In genomic region chr1:6579374-6580118, GRCh38 we compare ENCODE assay signal across 1 cellular context.
TF ChIP-seq lines count a peak whose summit lies in the region.

ZBTB48 (plus strand) TSS chr1:6579994; CDS start chr1:6580610, 616 bp downstream.

TF ChIP-seq in HepG2, 621 proteins besides CTCF, POLR2A, EP300 and RAD21 (continued from another document):
- TF ChIP-seq CEBPZ (IDR thresholded peaks at IDR 0.05; ENCODE audit: low read length): no peak
- peak; percentile 69; the same call in 1 of the 2 replicates for TF ChIP-seq ARNT2 (CRISPR knock-in tag; IDR thresholded peaks at IDR 0.05; ENCODE audit: low read depth)
- TF ChIP-seq ZNF550 (CRISPR knock-in tag; IDR thresholded peaks at IDR 0.05; ENCODE audit: borderline replicate concordance): no peak
- TF ChIP-seq ZNF660 (CRISPR knock-in tag; IDR thresholded peaks at IDR 0.05; ENCODE audit: borderline replicate concordance, low read depth): no peak
- TF ChIP-seq BRCA1 (CRISPR knock-in tag; IDR thresholded peaks at IDR 0.05): no peak
- no peak for TF ChIP-seq ZFAT (CRISPR knock-in tag; conservative IDR thresholded peaks at IDR 0.05)
- peak; percentile 64 for TF ChIP-seq SAP130 (CRISPR knock-in tag; IDR thresholded peaks at IDR 0.05; ENCODE audit: low read depth)
- no peak for TF ChIP-seq ZNF879 (CRISPR knock-in tag; IDR thresholded peaks at IDR 0.05)
- TF ChIP-seq ZNF431 (CRISPR knock-in tag; IDR thresholded peaks at IDR 0.05; ENCODE audit: borderline replicate concordance, low read depth): no peak
- TF ChIP-seq MAF1 (CRISPR knock-in tag; IDR thresholded peaks at IDR 0.05; ENCODE audit: borderline replicate concordance): no peak
- no peak for TF ChIP-seq ZNF18 (CRISPR knock-in tag; IDR thresholded peaks at IDR 0.05; ENCODE audit: insufficient replicate concordance)
- TF ChIP-seq MXD4 (CRISPR knock-in tag; IDR thresholded peaks at IDR 0.05): no peak; the same call in 1 of the 2 replicates
- TF ChIP-seq, protein P1, sequence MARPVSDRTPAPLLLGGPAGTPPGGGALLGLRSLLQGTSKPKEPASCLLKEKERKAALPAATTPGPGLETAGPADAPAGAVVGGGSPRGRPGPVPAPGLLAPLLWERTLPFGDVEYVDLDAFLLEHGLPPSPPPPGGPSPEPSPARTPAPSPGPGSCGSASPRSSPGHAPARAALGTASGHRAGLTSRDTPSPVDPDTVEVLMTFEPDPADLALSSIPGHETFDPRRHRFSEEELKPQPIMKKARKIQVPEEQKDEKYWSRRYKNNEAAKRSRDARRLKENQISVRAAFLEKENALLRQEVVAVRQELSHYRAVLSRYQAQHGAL (CRISPR knock-in tag; IDR thresholded peaks at IDR 0.05; ENCODE audit: not compliant biosample characterization): no peak
- TF ChIP-seq, protein P2, sequence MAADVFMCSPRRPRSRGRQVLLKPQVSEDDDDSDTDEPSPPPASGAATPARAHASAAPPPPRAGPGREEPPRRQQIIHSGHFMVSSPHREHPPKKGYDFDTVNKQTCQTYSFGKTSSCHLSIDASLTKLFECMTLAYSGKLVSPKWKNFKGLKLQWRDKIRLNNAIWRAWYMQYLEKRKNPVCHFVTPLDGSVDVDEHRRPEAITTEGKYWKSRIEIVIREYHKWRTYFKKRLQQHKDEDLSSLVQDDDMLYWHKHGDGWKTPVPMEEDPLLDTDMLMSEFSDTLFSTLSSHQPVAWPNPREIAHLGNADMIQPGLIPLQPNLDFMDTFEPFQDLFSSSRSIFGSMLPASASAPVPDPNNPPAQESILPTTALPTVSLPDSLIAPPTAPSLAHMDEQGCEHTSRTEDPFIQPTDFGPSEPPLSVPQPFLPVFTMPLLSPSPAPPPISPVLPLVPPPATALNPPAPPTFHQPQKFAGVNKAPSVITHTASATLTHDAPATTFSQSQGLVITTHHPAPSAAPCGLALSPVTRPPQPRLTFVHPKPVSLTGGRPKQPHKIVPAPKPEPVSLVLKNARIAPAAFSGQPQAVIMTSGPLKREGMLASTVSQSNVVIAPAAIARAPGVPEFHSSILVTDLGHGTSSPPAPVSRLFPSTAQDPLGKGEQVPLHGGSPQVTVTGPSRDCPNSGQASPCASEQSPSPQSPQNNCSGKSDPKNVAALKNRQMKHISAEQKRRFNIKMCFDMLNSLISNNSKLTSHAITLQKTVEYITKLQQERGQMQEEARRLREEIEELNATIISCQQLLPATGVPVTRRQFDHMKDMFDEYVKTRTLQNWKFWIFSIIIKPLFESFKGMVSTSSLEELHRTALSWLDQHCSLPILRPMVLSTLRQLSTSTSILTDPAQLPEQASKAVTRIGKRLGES (CRISPR knock-in tag; IDR thresholded peaks at IDR 0.05; ENCODE audit: borderline replicate concordance): no peak
- TF ChIP-seq MTF2 (CRISPR knock-in tag; IDR thresholded peaks at IDR 0.05; ENCODE audit: borderline replicate concordance): no peak
- TF ChIP-seq ZNF121 (CRISPR knock-in tag; IDR thresholded peaks at IDR 0.05): no peak; the same call in 1 of the 2 replicates
- TF ChIP-seq CC2D1A (CRISPR knock-in tag; IDR thresholded peaks at IDR 0.05): no peak
- TF ChIP-seq ZNF589 (CRISPR knock-in tag; conservative IDR thresholded peaks at IDR 0.05): no peak
- TF ChIP-seq ZNF772 (CRISPR knock-in tag; IDR thresholded peaks at IDR 0.05): peak; percentile 85; the same call in 1 of the 2 replicates
- peak; percentile 67 for TF ChIP-seq TAF1 (CRISPR knock-in tag; IDR thresholded peaks at IDR 0.05)
- TF ChIP-seq ZNF564 (CRISPR knock-in tag; IDR thresholded peaks at IDR 0.05): no peak
